9 cellular contexts compared by ENCODE assay signal in the genomic region with DNA sequence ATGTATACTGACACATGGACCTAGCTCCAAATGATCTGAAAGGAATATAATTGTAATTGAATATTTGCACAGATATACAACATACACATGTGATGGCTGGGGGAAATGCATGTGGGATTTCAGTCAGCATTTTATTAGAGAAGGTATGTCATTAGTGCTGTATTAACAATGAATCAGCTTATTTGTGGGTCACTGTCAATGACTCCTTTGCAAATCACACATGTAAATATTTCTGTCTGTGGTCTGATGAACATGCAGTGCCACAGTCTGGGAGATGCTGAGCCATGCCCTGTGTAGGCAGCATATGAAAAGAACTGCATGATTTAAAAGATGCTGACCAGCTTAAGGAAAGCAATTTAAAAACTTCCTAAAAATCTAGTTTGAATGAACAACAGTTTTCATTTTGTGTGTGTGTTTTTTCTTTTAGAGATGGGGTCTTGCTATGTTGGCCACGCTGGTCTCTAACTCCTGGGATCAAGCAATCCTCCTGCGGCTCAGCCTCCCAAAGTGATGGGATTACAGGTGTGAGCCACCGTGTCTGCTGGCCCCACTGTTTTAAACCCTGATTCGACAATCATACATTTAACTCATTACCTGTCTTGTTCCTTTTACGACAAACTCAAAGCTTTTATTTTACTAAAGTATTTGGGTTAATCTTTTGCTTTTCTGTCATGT. TPM values are rescaled to one million over a fixed set of nuclear protein-coding genes. Genes with fewer than 3 reads are reported as not detected.
DNase-seq lines count a peak whose midpoint lies in the region; ATAC-seq, FAIRE-seq and TF ChIP-seq lines count a peak whose summit lies in the region.
"Had no signal": no experiment of that assay in that cellular context is flagged by ENCODE, and none has a peak within 500 bp of the region (broad histone marks: within the 10 kb centered on the region; RNA-seq: fewer than 3 reads in every experiment).

No MANE protein-coding gene starts in this region.

- no TSS peak for BruUV-seq in endothelial cell of umbilical vein (replicated peaks; lab: Mats Ljungman, UMichigan)

- H4K91ac ChIP-seq in neuronal stem cell (ENCODE audit: low read depth, low read length, poor library complexity): no peak overlapping the region

- CTCF ChIA-PET in T-cell (lab: Charles Lee) (interaction anchor here (1.0 to 1.7 kb wide), 3 partner anchors 8 to 133 kb away, joined by 3 to 4 read pairs (median 3); no protein-coding TSS in a partner anchor), endothelial cell of umbilical vein (lab: Charles Lee) (interaction anchor here (1.3 to 5.4 kb wide), 10 partner anchors 9 to 132 kb away, joined by 3 to 41 read pairs (median 5); no protein-coding TSS in a partner anchor)

- H3K36me3 Mint-ChIP-seq in T-cell: no peaks in the 10 kb centered on the region

- H2BK120ac ChIP-seq in neuronal stem cell (ENCODE audit: low read depth, low read length): no peak overlapping the region

- no peaks in the 10 kb centered on the region for H3K9me3 Mint-ChIP-seq in T-cell

- H3K9ac ChIP-seq in endothelial cell of umbilical vein (replicated peaks; ENCODE audit: extremely low read depth, insufficient read depth, low read length) (no peak overlapping the region), neuronal stem cell (ENCODE audit: low read depth, low read length, poor library complexity) (no peak overlapping the region)

- H3K18ac ChIP-seq in neuronal stem cell (ENCODE audit: low read length): no peak overlapping the region

- H3K9me3 ChIP-seq in endothelial cell of umbilical vein (replicated peaks; ENCODE audit: control insufficient read depth, insufficient read depth, low read length): no peaks in the 10 kb centered on the region
- no peaks in the 10 kb centered on the region for H3K9me3 ChIP-seq in neuronal stem cell (replicated peaks in 1 of 2; ENCODE audit: control insufficient read depth in 2 of 2, insufficient read depth in 1 of 2, low read depth in 1 of 2, low read length in 2 of 2)

- peak overlapping the region; percentile 60 to 81 (median 67) for H3K4me3 Mint-ChIP-seq in T-cell

- H2BK12ac ChIP-seq in neuronal stem cell (ENCODE audit: low read length): no peak overlapping the region

- H3K79me1 ChIP-seq in neuronal stem cell (ENCODE audit: low read depth, low read length): no peaks in the 10 kb centered on the region

- dilution Hi-C loops in endothelial cell of umbilical vein (cut with MboI; ENCODE audit: extremely low pct_ligation_motif_present, low sequenced_read_pairs): no loop called here

- DNase-seq in GM12891 (ENCODE audit: insufficient read length, low spot score): no peak
- no peak for DNase-seq in T-cell
- no peak for DNase-seq in endothelial cell of umbilical vein (ENCODE audit: low read depth, low spot score)
- DNase-seq in neuronal stem cell (ENCODE audit: low spot score): no peak
- no peak for DNase-seq in EL
- no peak for DNase-seq in left cardiac atrium
- DNase-seq in NCI-H2196 (lab: John Stamatoyannopoulos, UW; ENCODE audit: unreplicated experiment): no peak
- DNase-seq: DND-41 had no signal

- H2AFZ ChIP-seq in endothelial cell of umbilical vein (ENCODE audit: low read depth, low read length) (no peak overlapping the region), neuronal stem cell (ENCODE audit: low read length) (peak overlapping the region; percentile 90)

- no peak overlapping the region for H3K27ac ChIP-seq in endothelial cell of umbilical vein (ENCODE audit: insufficient read depth, low read depth, low read length)
- no peak overlapping the region for H3K27ac ChIP-seq in neuronal stem cell (replicated peaks; ENCODE audit: low read length)

- H3K23ac ChIP-seq in neuronal stem cell (ENCODE audit: low read depth, low read length, poor library complexity): no peak overlapping the region

- no CpG with 5 or more reads among the region's 5 CpGs for WGBS in neuronal stem cell (ENCODE audit: extremely low coverage in 2 of 2, insufficient read length in 2 of 2, insufficient replicate concordance in 1 of 2), 2 donors

- no peak for TF ChIP-seq CTCF in endothelial cell of umbilical vein (IDR thresholded peaks at IDR 0.05; ENCODE audit: extremely low read depth in 1 of 2, insufficient read depth in 1 of 2, low read depth in 1 of 2, low read length in 2 of 2)

- no peaks in the 10 kb centered on the region for H4K20me1 ChIP-seq in endothelial cell of umbilical vein (replicated peaks; ENCODE audit: control insufficient read depth, extremely low read depth, insufficient read depth, low read length)

- H3K9me1 ChIP-seq in endothelial cell of umbilical vein (replicated peaks; ENCODE audit: control insufficient read depth, extremely low read depth, insufficient read depth, low read length): no peaks in the 10 kb centered on the region

- H3K27me3 Mint-ChIP-seq in T-cell: peaks cover 18 to 30% of the 10 kb centered on the region in 2 donors

- H3K27me3 ChIP-seq in endothelial cell of umbilical vein (ENCODE audit: control insufficient read depth in 2 of 2, insufficient read depth in 2 of 2, low read length in 2 of 2): no peaks in the 10 kb centered on the region
- peaks cover 0 to 27% (median 15%) of the 10 kb centered on the region in 3 experiments for H3K27me3 ChIP-seq in neuronal stem cell (ENCODE audit: control insufficient read depth in 3 of 3, insufficient read depth in 3 of 3, low read depth in 1 of 3, low read length in 3 of 3)

- H3K4me1 Mint-ChIP-seq in T-cell: peaks cover 10 to 14% (median 11%) of the 10 kb centered on the region in 3 donors

- FAIRE-seq in GM12891 (lab: Jason Lieb, UNC): peak; percentile 13
- FAIRE-seq in endothelial cell of umbilical vein (lab: Jason Lieb, UNC): no peak

- H3K4me3 ChIP-seq in endothelial cell of umbilical vein (replicated peaks in 1 of 3; ENCODE audit: insufficient read depth in 1 of 3, low read depth in 1 of 3, low read length in 3 of 3) (no peak overlapping the region), neuronal stem cell (ENCODE audit: low read length in 2 of 2) (peak overlapping the region in 1 of 2 donors; percentile 64)

- H3K4me1 ChIP-seq in endothelial cell of umbilical vein (ENCODE audit: control insufficient read depth, extremely low read depth, insufficient read depth, low read length) (peaks cover 13% of the 10 kb centered on the region), neuronal stem cell (ENCODE audit: control insufficient read depth in 2 of 2, insufficient read depth in 1 of 2, low read depth in 1 of 2, low read length in 2 of 2) (peaks cover 4 to 7% of the 10 kb centered on the region in 2 donors)

- no peak overlapping the region for H3K4ac ChIP-seq in neuronal stem cell (ENCODE audit: low read length)

- H4K8ac ChIP-seq in neuronal stem cell (ENCODE audit: low read depth, low read length): no peak overlapping the region

- H3K36me3 ChIP-seq in endothelial cell of umbilical vein (ENCODE audit: control insufficient read depth in 2 of 2, extremely low read depth in 1 of 2, insufficient read depth in 2 of 2, low read length in 2 of 2): no peaks in the 10 kb centered on the region
- peaks cover 0 to 9% of the 10 kb centered on the region in 2 donors for H3K36me3 ChIP-seq in neuronal stem cell (replicated peaks in 1 of 2; ENCODE audit: control insufficient read depth in 2 of 2, insufficient read depth in 2 of 2, low read length in 2 of 2)

- ATAC-seq in T-cell (replicated peaks in 1 of 4) (no peak), left cardiac atrium (no peak), HG02884 (IDR thresholded peaks at IDR 0.05; ENCODE audit: unreplicated experiment) (no peak)

- H3K4me2 ChIP-seq in endothelial cell of umbilical vein (ENCODE audit: insufficient read depth, low read length) (peak overlapping the region; percentile 88), neuronal stem cell (ENCODE audit: insufficient read depth, low read length, poor library complexity, severe bottlenecking) (no peak overlapping the region)

- H3K14ac ChIP-seq in neuronal stem cell (ENCODE audit: low read length): no peak overlapping the region

- TF ChIP-seq POLR2A in GM12891 (IDR thresholded peaks at IDR 0.05; ENCODE audit: low read depth, low read length) (no peak), endothelial cell of umbilical vein (IDR thresholded peaks at IDR 0.05; ENCODE audit: low read depth, low read length) (no peak)

- intact Hi-C loops in endothelial cell of umbilical vein (cut with micrococcal nuclease): loop anchor here (2.0 kb wide), 1 partner anchor 67 kb away; no protein-coding TSS in a partner anchor
- intact Hi-C loops in left cardiac atrium (cut with DNase I): no loop called here

- no peak overlapping the region for H2BK15ac ChIP-seq in neuronal stem cell (ENCODE audit: low read length)

- POLR2A ChIA-PET in T-cell (lab: Charles Lee) (no interaction called here), endothelial cell of umbilical vein (lab: Charles Lee) (no interaction called here)

- peaks cover 23% of the 10 kb centered on the region for H3K79me2 ChIP-seq in endothelial cell of umbilical vein (ENCODE audit: control insufficient read depth, insufficient read depth, low read length)

- H2AK5ac ChIP-seq in neuronal stem cell (ENCODE audit: low read depth, low read length): no peak overlapping the region

- H3K27ac Mint-ChIP-seq in T-cell: no peak overlapping the region

- H2BK5ac ChIP-seq in neuronal stem cell (ENCODE audit: low read length): no peak overlapping the region

TF ChIP-seq in GM12891, 5 proteins besides CTCF, POLR2A, EP300 and RAD21 (continues in another document):
- TF ChIP-seq PAX5 (IDR thresholded peaks at IDR 0.05; ENCODE audit: insufficient read depth, low read length, severe bottlenecking): no peak
- TF ChIP-seq SPI1 (IDR thresholded peaks at IDR 0.05; ENCODE audit: low read depth, low read length): no peak
- no peak for TF ChIP-seq POU2F2 (IDR thresholded peaks at IDR 0.05; ENCODE audit: low read depth, low read length)
- no peak for TF ChIP-seq TAF1 (IDR thresholded peaks at IDR 0.05; ENCODE audit: low read depth, low read length)

TF ChIP-seq in endothelial cell of umbilical vein, 7 proteins besides CTCF, POLR2A, EP300 and RAD21:
- TF ChIP-seq MYC (IDR thresholded peaks at IDR 0.05; ENCODE audit: low read depth, low read length): no peak
- no peak for TF ChIP-seq GATA2 (IDR thresholded peaks at IDR 0.05; ENCODE audit: insufficient read depth, insufficient read length, low read depth, low read length)

RNA-seq across cellular contexts. Expression of a gene that starts 0.8 kb away (rescaled TPM):
- 0.08 TPM for polyA plus RNA-seq in GM12891 (2012; ENCODE audit: low read depth, missing spikeins)
- total RNA-seq in T-cell (under 1 TPM; 0.16 to 0.92 (median 0.55) TPM), endothelial cell of umbilical vein (25.6 and 29.4 TPM in 2 replicates), left cardiac atrium (1 to 10 TPM; 2.6 to 5.2 TPM)
- 3.3 and 4.1 TPM in 2 replicates for polyA plus RNA-seq in endothelial cell of umbilical vein
- polyA plus RNA-seq in endothelial cell of umbilical vein (2011; cell fraction: cytosol; rRNA removed): 5.1 and 5.6 TPM in 2 replicates
- polyA plus RNA-seq in endothelial cell of umbilical vein (2011; cell fraction: nucleus; rRNA removed): 3.6 and 5.1 TPM in 2 replicates
- 16.8 and 28.2 TPM in 2 replicates for polyA plus RNA-seq in endothelial cell of umbilical vein (2012)
- 13.5 and 15.5 TPM in 2 replicates for polyA minus RNA-seq in endothelial cell of umbilical vein
- polyA minus RNA-seq in endothelial cell of umbilical vein (2011; cell fraction: cytosol; rRNA and poly(A)+ RNA removed): 2.5 TPM
- polyA minus RNA-seq in endothelial cell of umbilical vein (2011; cell fraction: nucleus; rRNA and poly(A)+ RNA removed): 6.0 and 6.7 TPM in 2 replicates
- 9.3 TPM for polyA plus RNA-seq in neuronal stem cell (2013, experiment 1 of 2)
- 10.1 TPM for polyA plus RNA-seq in neuronal stem cell (2013, experiment 2 of 2)
